Comparison of ENCODE assay signal across 8 cellular contexts in the genomic region with DNA sequence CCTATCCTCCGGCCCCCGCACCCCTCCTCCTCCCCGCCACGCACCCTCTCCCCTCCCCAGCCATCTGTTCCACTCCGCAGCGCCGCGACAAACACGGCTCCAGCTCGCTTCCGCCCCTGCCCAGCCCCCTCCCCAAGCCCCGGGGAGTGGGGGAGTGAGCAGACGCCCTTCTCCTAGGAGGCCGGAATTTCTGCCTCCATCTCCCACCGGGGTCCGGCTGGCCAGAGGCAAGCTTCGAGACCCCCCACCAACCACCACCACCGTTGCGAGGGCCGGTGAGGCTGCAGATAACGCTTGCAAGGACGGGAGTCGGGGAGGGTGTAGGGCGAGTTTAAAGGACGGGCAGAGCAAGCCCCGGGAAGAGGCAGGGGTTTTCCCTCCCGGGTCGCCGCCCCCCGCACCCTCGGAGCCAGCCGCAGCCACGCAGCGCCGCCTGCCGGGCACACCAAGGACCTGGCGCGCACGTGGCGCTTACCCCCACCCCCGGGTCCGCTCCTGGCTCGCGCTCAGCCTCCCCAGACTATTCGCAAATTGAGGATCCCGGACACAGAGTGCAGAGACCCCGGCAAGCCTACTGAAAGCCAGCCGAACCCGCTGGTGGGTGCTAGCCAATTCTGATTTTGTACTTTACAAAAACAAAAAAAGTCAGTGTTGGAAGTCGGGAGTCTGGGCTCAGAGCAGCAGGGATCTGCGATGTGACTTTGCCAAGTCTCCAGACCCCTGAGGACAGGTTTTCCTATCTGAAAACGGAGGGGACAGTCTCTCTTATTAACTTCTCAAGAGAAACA. TPM values are rescaled to one million over a fixed set of nuclear protein-coding genes. Genes with fewer than 3 reads are reported as not detected.
DNase-seq lines count a peak whose midpoint lies in the region; ATAC-seq, FAIRE-seq and TF ChIP-seq lines count a peak whose summit lies in the region.

No MANE protein-coding gene starts in this region.

- H3F3A ChIP-seq in Loucy (ENCODE audit: low read depth), result no peaks in the 10 kb centered on the region

- DNase-seq in GM18507 (ENCODE audit: extremely low spot score, insufficient read length, low read depth) (peak; percentile 51), ecto neural progenitor cell (ENCODE audit: low spot score) (peak; percentile 88), naive B cell (peak; percentile 61), suprapubic skin (ENCODE audit: low spot score in 2 of 2) (no peak), NCI-H2081 (lab: John Stamatoyannopoulos, UW) (no peak)
- peak; percentile 79 for DNase-seq in activated CD4-positive, alpha-beta T cell treated with anti-CD3 and anti-CD28 coated beads for 48 hours

- no peak for TF ChIP-seq POLR2A in suprapubic skin (IDR thresholded peaks at IDR 0.05)

- H3K9me2 ChIP-seq in Loucy (replicated peaks; ENCODE audit: low read depth, low read length), result no peaks in the 10 kb centered on the region

- ATAC-seq in naive B cell (ENCODE audit: low read depth in 2 of 2), result peak; percentile 62
- no peak for ATAC-seq in HG02981 (IDR thresholded peaks at IDR 0.05; ENCODE audit: unreplicated experiment)

- H3K4me1 ChIP-seq in Loucy (ENCODE audit: insufficient read depth, low read length, poor library complexity, severe bottlenecking) (peaks cover 8% of the 10 kb centered on the region), suprapubic skin (peaks cover 27% of the 10 kb centered on the region)

- no peaks in the 10 kb centered on the region for H3K9me3 Mint-ChIP-seq in naive B cell

- H3K4me3 ChIP-seq in Loucy (ENCODE audit: low read length, poor library complexity, severe bottlenecking), result peak overlapping the region; percentile 71
- peak overlapping the region; percentile 22 for H3K4me3 ChIP-seq in suprapubic skin

- no peak overlapping the region for H3K27ac Mint-ChIP-seq in naive B cell

- no peak overlapping the region for H3K27ac ChIP-seq in suprapubic skin

- TF ChIP-seq CTCF in Loucy (conservative IDR thresholded peaks at IDR 0.05; ENCODE audit: low read length) (peak; percentile 55), suprapubic skin (IDR thresholded peaks at IDR 0.05) (peak; percentile 36 to 66)

- H4K20me1 ChIP-seq in Loucy (ENCODE audit: insufficient read depth, low read length, poor library complexity, severe bottlenecking), result no peaks in the 10 kb centered on the region

- no peak for TF ChIP-seq EP300 in suprapubic skin (IDR thresholded peaks at IDR 0.05)

- no peaks in the 10 kb centered on the region for H3K9me3 ChIP-seq in Loucy (ENCODE audit: insufficient read depth, low read depth, low read length)
- no peaks in the 10 kb centered on the region for H3K9me3 ChIP-seq in suprapubic skin

- H3K27me3 ChIP-seq in Loucy (ENCODE audit: insufficient read depth, low read length, poor library complexity, severe bottlenecking) (no peaks in the 10 kb centered on the region), suprapubic skin (peaks cover 15% of the 10 kb centered on the region)

- H2AFZ ChIP-seq in Loucy (ENCODE audit: low read length), result no peak overlapping the region; the same call in 1 of the 2 replicates

- FAIRE-seq in GM18507 (lab: Jason Lieb, UNC), result no peak

- H3K36me3 Mint-ChIP-seq in naive B cell, result peaks cover 0 to 2% of the 10 kb centered on the region in 2 donors

- H3K36me3 ChIP-seq in Loucy (ENCODE audit: insufficient read depth, low read length), result peaks cover 20% of the 10 kb centered on the region; the same call in 1 of the 2 replicates
- peaks cover 33% of the 10 kb centered on the region for H3K36me3 ChIP-seq in suprapubic skin

- WGBS in suprapubic skin, result 38% methylated on average over 29 of the region's 52 CpGs

- peak overlapping the region; percentile 54 for H3K9ac ChIP-seq in Loucy (ENCODE audit: low read depth, low read length, poor library complexity, severe bottlenecking)

- H3K27me3 Mint-ChIP-seq in naive B cell, result no peaks in the 10 kb centered on the region

- H3K4me3 Mint-ChIP-seq in naive B cell, result peak overlapping the region; percentile 36 to 86 (median 78)

- H3K4me1 Mint-ChIP-seq in naive B cell, result peaks cover 41 to 51% (median 46%) of the 10 kb centered on the region in 3 donors

- no peaks in the 10 kb centered on the region for H3K79me2 ChIP-seq in Loucy (ENCODE audit: insufficient read depth, low read length)

- H3K4me2 ChIP-seq in Loucy (ENCODE audit: low read depth, low read length, poor library complexity, severe bottlenecking), result peak overlapping the region; percentile 77

RNA-seq across cellular contexts. Expression of a gene that starts 22.6 kb away (rescaled TPM):
- under 1 TPM in 1 of 6 donors, not detected in 5; 0.12 TPM for polyA plus RNA-seq in naive B cell (ENCODE audit: low read depth in 6 of 6)
- 1 to 10 TPM in 3 of 4 donors, under 1 TPM in 1; 0.64 to 4.8 (median 3.2) TPM for total RNA-seq in suprapubic skin

RNA-seq across cellular contexts. Expression of a gene that starts 32.5 kb away (rescaled TPM):
- 10 to 100 TPM in 1 of 6 donors, 1 to 10 TPM in 5; 3.2 to 10.9 (median 4.6) TPM for polyA plus RNA-seq in naive B cell (ENCODE audit: low read depth in 6 of 6)
- total RNA-seq in suprapubic skin, result 10 to 100 TPM; 13.8 to 48.8 (median 22.3) TPM

RNA-seq across cellular contexts. Expression of a gene that starts 47.6 kb away (rescaled TPM):
- polyA plus RNA-seq in naive B cell (ENCODE audit: low read depth in 6 of 6), result 100 to 1,000 TPM in 1 of 6 donors, 10 to 100 TPM in 5; 64.9 to 105 (median 79.9) TPM
- total RNA-seq in suprapubic skin, result 10 to 100 TPM; 26.2 to 43.0 (median 40.1) TPM

RNA-seq across cellular contexts. Expression of a gene that starts 54.4 kb away (rescaled TPM):
- polyA plus RNA-seq in naive B cell (ENCODE audit: low read depth in 6 of 6), result under 1 TPM in 3 of 6 donors, not detected in 3; 0.18 to 0.40 (median 0.34) TPM
- not detected for total RNA-seq in suprapubic skin

RNA-seq across cellular contexts. Expression of a gene that starts 56.1 kb away (rescaled TPM):
- polyA plus RNA-seq in naive B cell (ENCODE audit: low read depth in 6 of 6), result 10 to 100 TPM; 14.5 to 20.8 (median 17.5) TPM
- total RNA-seq in suprapubic skin, result 10 to 100 TPM; 44.5 to 70.4 (median 60.0) TPM

Comparison
In these comparisons a context has a peak if more than half of its experiments do, and no peak if none do; other contexts are left out.
1. DNase-seq: peak in GM18507 (single experiment), activated CD4-positive, alpha-beta T cell treated with anti-CD3 and anti-CD28 coated beads for 48 hours (single experiment), ecto neural progenitor cell (single experiment) and naive B cell (single experiment); none in suprapubic skin (0 of 2) and NCI-H2081 (0 of 2).